In the genomic region with DNA sequence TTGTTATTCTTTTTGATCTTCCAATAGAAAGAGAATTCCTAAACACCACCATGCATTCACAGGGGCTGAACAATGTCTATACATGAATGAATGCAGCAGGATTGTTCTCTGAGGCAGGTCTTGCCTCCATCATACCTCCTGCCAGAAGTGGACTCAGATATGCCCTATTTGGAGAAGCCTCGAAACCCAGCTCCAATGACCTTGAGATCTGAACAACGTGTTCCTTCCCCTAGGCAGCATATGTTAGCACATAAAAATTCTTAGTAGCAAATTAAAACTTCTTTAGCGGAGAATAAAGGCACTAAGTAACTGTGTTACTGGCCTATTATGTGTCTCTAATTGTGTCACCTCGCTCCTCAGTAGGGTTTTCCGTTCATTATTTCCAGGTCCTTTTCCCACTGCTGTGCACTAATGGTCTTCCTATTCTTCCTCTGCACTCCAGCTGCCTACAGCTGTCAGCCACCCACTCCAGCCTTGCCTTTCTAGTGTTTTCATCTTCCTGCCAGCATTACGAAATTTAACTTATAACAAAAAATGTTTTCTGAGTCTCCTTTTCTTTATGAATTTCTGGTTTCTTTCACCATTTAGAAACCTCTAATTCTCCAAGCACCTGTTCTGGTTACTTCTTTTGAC, we compare ENCODE assay signal across 16 cellular contexts.
"Had no signal": no experiment of that assay in that cellular context is flagged by ENCODE, and none has a peak within 500 bp of the region (broad histone marks: within the 10 kb centered on the region; RNA-seq: fewer than 3 reads in every experiment).

No MANE protein-coding gene starts in this region.

- H3K27ac ChIP-seq: body of pancreas, epithelial cell of prostate, lower lobe of right lung, suprapubic skin had no signal

- ATAC-seq: activated CD4-positive, CD25-positive, alpha-beta regulatory T cell treated with anti-CD3 and anti-CD28 coated beads, Interleukin-2, amount 50 U/mL, for 24 hours; body of pancreas; stimulated activated naive CD8-positive, alpha-beta T cell treated with anti-CD3 and anti-CD28 coated beads, Interleukin-15, amount 100 ng/mL, for 72 hours had no signal

- H3K4me1 ChIP-seq: body of pancreas, lower lobe of right lung, suprapubic skin had no signal

- DNase-seq: activated CD8-positive, alpha-beta T cell treated with anti-CD3 and anti-CD28 coated beads, Interleukin-2, amount 10 ng/mL, durations not matched to agents 7 days and 5 days; activated T-cell treated with anti-CD3 and anti-CD28 coated beads, Interleukin-2, amount 50 U/mL, for 24 hours; body of pancreas; foreskin melanocyte; glutamatergic neuron; immature natural killer cell; lower lobe of right lung; nephron progenitor cell; small intestine; stimulated activated CD4-positive, alpha-beta T cell treated with anti-CD3 and anti-CD28 coated beads, Interleukin-2, amount 100 ng/mL, for 48 hours; T1000 had no signal

- H3K9me3 ChIP-seq: body of pancreas, lower lobe of right lung, suprapubic skin had no signal

- H3K4me3 ChIP-seq: body of pancreas, lower lobe of right lung, suprapubic skin had no signal

- FAIRE-seq: colon, small intestine had no signal

- H3K36me3 ChIP-seq: lower lobe of right lung, suprapubic skin had no signal

- H3K27me3 ChIP-seq: body of pancreas had no signal
